In genomic region chr12:58413794-58414193, GRCh38 we compare ENCODE assay signal across 15 cellular contexts.
A peak's percentile ranks its signal among the peaks of the same experiment; 100 is the strongest.
DNase-seq lines count a peak whose midpoint lies in the region; ATAC-seq and TF ChIP-seq lines count a peak whose summit lies in the region.
"Had no signal": no experiment of that assay in that cellular context is flagged by ENCODE, and none has a peak within 500 bp of the region (broad histone marks: within the 10 kb centered on the region; RNA-seq: fewer than 3 reads in every experiment).

No MANE protein-coding gene starts in this region.

- no peaks in the 10 kb centered on the region for H4K20me1 ChIP-seq in SK-N-SH (ENCODE audit: insufficient read depth)

- H2BK12ac ChIP-seq in neuronal stem cell (ENCODE audit: low read length): no peak overlapping the region

- no peak for TF ChIP-seq RAD21 in SK-N-SH (IDR thresholded peaks at IDR 0.05; ENCODE audit: low read length)

- POLR2A ChIA-PET in SK-N-SH (lab: Yijun Ruan, JAX): no interaction called here

- 42% methylated on average over 1 of the region's 1 CpG for WGBS in SK-N-SH (ENCODE audit: low lambda C conversion rate)
- no CpG with 5 or more reads among the region's 1 CpG for WGBS in neuronal stem cell (ENCODE audit: extremely low coverage in 2 of 2, insufficient read length in 2 of 2, insufficient replicate concordance in 1 of 2), 2 donors

- H3K4ac ChIP-seq in neuronal stem cell (ENCODE audit: low read length): no peak overlapping the region

- no peak overlapping the region for H2BK15ac ChIP-seq in neuronal stem cell (ENCODE audit: low read length)

- no peak overlapping the region for H2AFZ ChIP-seq in SK-N-SH (ENCODE audit: low read depth)
- no peak overlapping the region for H2AFZ ChIP-seq in neuronal stem cell (ENCODE audit: low read length)

- H3F3A ChIP-seq in SK-N-SH (replicated peaks; ENCODE audit: insufficient read depth): no peaks in the 10 kb centered on the region

- no peak for TF ChIP-seq CTCF in SK-N-SH (IDR thresholded peaks at IDR 0.05)
- no peak for TF ChIP-seq CTCF in choroid plexus epithelial cell (conservative IDR thresholded peaks at IDR 0.05; ENCODE audit: low read depth, low read length)
- no peak for TF ChIP-seq CTCF in left lung (IDR thresholded peaks at IDR 0.05)
- TF ChIP-seq CTCF in right atrium auricular region (IDR thresholded peaks at IDR 0.05): no peak

- H3K9me3 ChIP-seq in SK-N-SH (no peaks in the 10 kb centered on the region), left lung (no peaks in the 10 kb centered on the region), right atrium auricular region (no peaks in the 10 kb centered on the region), neuronal stem cell (replicated peaks in 1 of 2; ENCODE audit: control insufficient read depth in 2 of 2, insufficient read depth in 1 of 2, low read depth in 1 of 2, low read length in 2 of 2) (no peaks in the 10 kb centered on the region)

- no peaks in the 10 kb centered on the region for H3K79me2 ChIP-seq in SK-N-SH (ENCODE audit: insufficient read depth)

- intact Hi-C loops in left lung (cut with DNase I): no loop called here

- no peak overlapping the region for H2AK5ac ChIP-seq in neuronal stem cell (ENCODE audit: low read depth, low read length)

- no peak overlapping the region for H3K18ac ChIP-seq in neuronal stem cell (ENCODE audit: low read length)

- DNase-seq in SK-N-SH (no peak), choroid plexus epithelial cell (ENCODE audit: low read depth) (peak; percentile 66), left lung (no peak), right atrium auricular region (ENCODE audit: low spot score) (no peak), neuronal stem cell (ENCODE audit: low spot score) (no peak)
- DNase-seq: 8988T; Calu3; naive thymus-derived CD8-positive, alpha-beta T cell; NCI-H1417; NCI-H510A treated with DMSO at 0.1 percent for 48 hours had no signal

- H2BK5ac ChIP-seq in neuronal stem cell (ENCODE audit: low read length): no peak overlapping the region

- H3K23ac ChIP-seq in neuronal stem cell (ENCODE audit: low read depth, low read length, poor library complexity): no peak overlapping the region

- ATAC-seq in SK-N-SH treated with all-trans-retinoic acid at 6 μM for 48 hours (peak; percentile 21; the same call in 1 of the 3 replicates), left lung (peak; percentile 59), GM21515 (IDR thresholded peaks at IDR 0.05; ENCODE audit: unreplicated experiment) (no peak), GM18861 (IDR thresholded peaks at IDR 0.05; ENCODE audit: unreplicated experiment) (no peak)
- ATAC-seq: naive thymus-derived CD8-positive, alpha-beta T cell; sciatic nerve had no signal

- H3K9ac ChIP-seq in SK-N-SH: no peak overlapping the region
- H3K9ac ChIP-seq in neuronal stem cell (ENCODE audit: low read depth, low read length, poor library complexity): no peak overlapping the region

- H3K14ac ChIP-seq in neuronal stem cell (ENCODE audit: low read length): no peak overlapping the region

- H4K8ac ChIP-seq in neuronal stem cell (ENCODE audit: low read depth, low read length): no peak overlapping the region

- H3K79me1 ChIP-seq in neuronal stem cell (ENCODE audit: low read depth, low read length): no peaks in the 10 kb centered on the region

- H4K91ac ChIP-seq in neuronal stem cell (ENCODE audit: low read depth, low read length, poor library complexity): no peak overlapping the region

- H2BK120ac ChIP-seq in neuronal stem cell (ENCODE audit: low read depth, low read length): no peak overlapping the region

- CTCF ChIA-PET in SK-N-SH (lab: Yijun Ruan, JAX): interaction anchor here (1.0 kb wide), 1 partner anchor 34 kb away, joined by 3 read pairs; no protein-coding TSS in a partner anchor

- H3K27me3 ChIP-seq in SK-N-SH (ENCODE audit: insufficient read depth) (no peaks in the 10 kb centered on the region), left lung (no peaks in the 10 kb centered on the region), right atrium auricular region (no peaks in the 10 kb centered on the region), neuronal stem cell (ENCODE audit: control insufficient read depth in 3 of 3, insufficient read depth in 3 of 3, low read depth in 1 of 3, low read length in 3 of 3) (no peaks in the 10 kb centered on the region)

- no peak for TF ChIP-seq EP300 in SK-N-SH (IDR thresholded peaks at IDR 0.05; ENCODE audit: borderline replicate concordance in 1 of 2, low read depth in 1 of 2, low read length in 1 of 2)

- H3K4me1 ChIP-seq in SK-N-SH (ENCODE audit: control insufficient read depth in 1 of 2, insufficient read depth in 2 of 2, low read depth in 1 of 2, low read length in 1 of 2) (peaks cover 0 to 10% of the 10 kb centered on the region in 2 experiments; a peak in 1 of 4 replicates), left lung (no peaks in the 10 kb centered on the region), right atrium auricular region (peaks cover 0 to 10% of the 10 kb centered on the region in 2 donors), neuronal stem cell (ENCODE audit: control insufficient read depth in 2 of 2, insufficient read depth in 1 of 2, low read depth in 1 of 2, low read length in 2 of 2) (peaks cover 4 to 7% of the 10 kb centered on the region in 2 donors)

- H3K4me3 ChIP-seq in SK-N-SH (ENCODE audit: low read depth in 2 of 2, low read length in 1 of 2): no peak overlapping the region
- no peak overlapping the region for H3K4me3 ChIP-seq in choroid plexus epithelial cell (ENCODE audit: low read depth, low read length)
- no peak overlapping the region for H3K4me3 ChIP-seq in left lung
- H3K4me3 ChIP-seq in right atrium auricular region: no peak overlapping the region
- no peak overlapping the region for H3K4me3 ChIP-seq in neuronal stem cell (ENCODE audit: low read length in 2 of 2)
- H3K4me3 ChIP-seq: coronary artery had no signal

- H3K27ac ChIP-seq in SK-N-SH (ENCODE audit: low read depth in 2 of 2, low read length in 1 of 2) (peak overlapping the region in 1 of 2 experiments; percentile 33; a peak in 1 of 4 replicates), left lung (peak overlapping the region; percentile 34 to 36), right atrium auricular region (no peak overlapping the region), neuronal stem cell (replicated peaks; ENCODE audit: low read length) (no peak overlapping the region)

- no peaks in the 10 kb centered on the region for H3K9me2 ChIP-seq in SK-N-SH

- H3K4me2 ChIP-seq in SK-N-SH (no peak overlapping the region), neuronal stem cell (ENCODE audit: insufficient read depth, low read length, poor library complexity, severe bottlenecking) (no peak overlapping the region)

- H3K36me3 ChIP-seq in SK-N-SH (replicated peaks in 1 of 2; ENCODE audit: control insufficient read depth in 1 of 2, insufficient read depth in 2 of 2, low read length in 1 of 2) (no peaks in the 10 kb centered on the region), left lung (no peaks in the 10 kb centered on the region), right atrium auricular region (no peaks in the 10 kb centered on the region), neuronal stem cell (replicated peaks in 1 of 2; ENCODE audit: control insufficient read depth in 2 of 2, insufficient read depth in 2 of 2, low read length in 2 of 2) (no peaks in the 10 kb centered on the region)

TF ChIP-seq in SK-N-SH treated with all-trans-retinoic acid at 6 μM for 48 hours, 23 proteins besides CTCF, POLR2A, EP300 and RAD21 (continues in another document):
- TF ChIP-seq ZFP30 (CRISPR knock-in tag; IDR thresholded peaks at IDR 0.05): no peak
- no peak for TF ChIP-seq CSRNP3 (CRISPR knock-in tag; IDR thresholded peaks at IDR 0.05)
- TF ChIP-seq RARB (CRISPR knock-in tag; IDR thresholded peaks at IDR 0.05): no peak
- no peak for TF ChIP-seq BACH2 (CRISPR knock-in tag; IDR thresholded peaks at IDR 0.05; ENCODE audit: borderline replicate concordance)
- no peak for TF ChIP-seq ZC3H10 (CRISPR knock-in tag; IDR thresholded peaks at IDR 0.05)
- TF ChIP-seq ZNF8 (CRISPR knock-in tag; IDR thresholded peaks at IDR 0.05): no peak
- TF ChIP-seq ZFP3 (CRISPR knock-in tag; IDR thresholded peaks at IDR 0.05): no peak

TF ChIP-seq in SK-N-SH, 30 proteins besides CTCF, POLR2A, EP300 and RAD21:
- TF ChIP-seq, protein P1, sequence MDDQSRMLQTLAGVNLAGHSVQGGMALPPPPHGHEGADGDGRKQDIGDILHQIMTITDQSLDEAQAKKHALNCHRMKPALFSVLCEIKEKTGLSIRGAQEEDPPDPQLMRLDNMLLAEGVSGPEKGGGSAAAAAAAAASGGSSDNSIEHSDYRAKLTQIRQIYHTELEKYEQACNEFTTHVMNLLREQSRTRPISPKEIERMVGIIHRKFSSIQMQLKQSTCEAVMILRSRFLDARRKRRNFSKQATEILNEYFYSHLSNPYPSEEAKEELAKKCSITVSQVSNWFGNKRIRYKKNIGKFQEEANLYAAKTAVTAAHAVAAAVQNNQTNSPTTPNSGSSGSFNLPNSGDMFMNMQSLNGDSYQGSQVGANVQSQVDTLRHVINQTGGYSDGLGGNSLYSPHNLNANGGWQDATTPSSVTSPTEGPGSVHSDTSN (IDR thresholded peaks at IDR 0.05): no peak
- no peak for TF ChIP-seq NRF1 (IDR thresholded peaks at IDR 0.05; ENCODE audit: low read depth, low read length)
- no peak for TF ChIP-seq EZH2phosphoT487 (IDR thresholded peaks at IDR 0.05; ENCODE audit: borderline replicate concordance, low read depth)
- TF ChIP-seq SIN3A (IDR thresholded peaks at IDR 0.05; ENCODE audit: borderline replicate concordance, low read depth, low read length): no peak
- TF ChIP-seq YY1 (IDR thresholded peaks at IDR 0.05; ENCODE audit: low read depth): no peak
- TF ChIP-seq, protein P2, sequence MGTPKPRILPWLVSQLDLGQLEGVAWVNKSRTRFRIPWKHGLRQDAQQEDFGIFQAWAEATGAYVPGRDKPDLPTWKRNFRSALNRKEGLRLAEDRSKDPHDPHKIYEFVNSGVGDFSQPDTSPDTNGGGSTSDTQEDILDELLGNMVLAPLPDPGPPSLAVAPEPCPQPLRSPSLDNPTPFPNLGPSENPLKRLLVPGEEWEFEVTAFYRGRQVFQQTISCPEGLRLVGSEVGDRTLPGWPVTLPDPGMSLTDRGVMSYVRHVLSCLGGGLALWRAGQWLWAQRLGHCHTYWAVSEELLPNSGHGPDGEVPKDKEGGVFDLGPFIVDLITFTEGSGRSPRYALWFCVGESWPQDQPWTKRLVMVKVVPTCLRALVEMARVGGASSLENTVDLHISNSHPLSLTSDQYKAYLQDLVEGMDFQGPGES (IDR thresholded peaks at IDR 0.05; ENCODE audit: low read depth, low read length): no peak
- no peak for TF ChIP-seq POLR2AphosphoS5 (IDR thresholded peaks at IDR 0.05; ENCODE audit: low read depth, low read length)
- TF ChIP-seq SMC3 (IDR thresholded peaks at IDR 0.05; ENCODE audit: low read depth, low read length): no peak

Comparison
In these comparisons a context has a peak if more than half of its experiments do, and no peak if none do; other contexts are left out.
1. ATAC-seq: peak in SK-N-SH treated with all-trans-retinoic acid at 6 μM for 48 hours (single experiment) and left lung (single experiment); none in GM21515 (single experiment) and GM18861 (single experiment).
2. H3K27ac ChIP-seq: peak in left lung (2 of 2); none in right atrium auricular region (0 of 2) and neuronal stem cell (single experiment).